Comparison of ENCODE assay signal across 26 cellular contexts in the genomic region with DNA sequence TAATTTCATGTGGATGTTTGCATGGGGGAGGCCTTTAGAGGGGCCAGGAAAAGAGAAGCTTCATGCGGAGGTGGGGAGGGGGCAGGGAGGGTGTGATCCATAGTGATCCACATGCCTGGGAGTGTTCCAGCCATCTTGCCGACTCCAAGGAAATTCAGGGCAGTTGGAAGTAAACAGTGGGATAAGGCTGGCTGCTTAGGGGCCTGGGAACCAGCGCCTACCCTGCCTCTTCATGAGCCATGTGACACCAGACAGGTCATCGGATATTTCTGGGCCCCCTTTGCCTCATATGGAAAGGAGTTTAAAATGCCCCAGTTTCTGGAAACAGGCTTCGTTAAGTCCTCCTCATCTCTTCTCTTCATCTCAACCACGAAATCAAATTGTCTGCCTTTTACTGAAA.
"Had no signal": no experiment of that assay in that cellular context is flagged by ENCODE, and none has a peak within 500 bp of the region (broad histone marks: within the 10 kb centered on the region; RNA-seq: fewer than 3 reads in every experiment).

No MANE protein-coding gene starts in this region.

- H3K27me3 ChIP-seq: ovary, right lobe of liver, sigmoid colon, stomach, thyroid gland, tibial nerve, upper lobe of left lung, vagina had no signal

- FAIRE-seq: small intestine, urothelium cell line had no signal

- H3K4me1 ChIP-seq: parathyroid adenoma, psoas muscle, right lobe of liver, sigmoid colon, stomach, thyroid gland, tibial nerve, upper lobe of left lung, vagina had no signal

- H3K9ac ChIP-seq: parathyroid adenoma had no signal

- H3K79me2 ChIP-seq: parathyroid adenoma had no signal

- H3K36me3 ChIP-seq: ovary, right lobe of liver, sigmoid colon, stomach, thoracic aorta, thyroid gland, tibial nerve, upper lobe of left lung, vagina had no signal

- DNase-seq: naive thymus-derived CD4-positive, alpha-beta T cell; natural killer cell; occipital lobe; ovary; posterior cingulate gyrus; psoas muscle; right cardiac atrium; right lobe of liver; sigmoid colon; small intestine; stimulated activated CD4-positive, alpha-beta T cell treated with anti-CD3 and anti-CD28 coated beads, Interleukin-15, amount 100 ng/mL, for 24 hours; stimulated activated CD4-positive, alpha-beta T cell treated with anti-CD3 and anti-CD28 coated beads, Interleukin-2, amount 100 ng/mL, for 24 hours; stimulated activated CD4-positive, alpha-beta T cell treated with anti-CD3 and anti-CD28 coated beads, Interleukin-2, amount 100 ng/mL, for 48 hours; stimulated activated CD4-positive, alpha-beta T cell treated with anti-CD3 and anti-CD28 coated beads, Interleukin-4, amount 100 ng/mL, for 24 hours; stimulated activated naive B cell treated with anti-CD40 and anti-IgM and Interleukin-4, amounts not matched to agents 10 μg/mL and 1 μg/mL and 100 μg/mL, for 72 hours; stimulated activated naive CD4-positive, alpha-beta T cell treated with Interleukin-2 at 50 U/mL for 16 hours; stomach; thyroid gland; trophoblast cell; upper lobe of left lung had no signal

- H2AFZ ChIP-seq: parathyroid adenoma had no signal

- H3K4me3 ChIP-seq: ovary, psoas muscle, right lobe of liver, sigmoid colon, stomach, thoracic aorta, thyroid gland, tibial nerve, upper lobe of left lung, vagina had no signal

- ATAC-seq: naive thymus-derived CD4-positive, alpha-beta T cell; natural killer cell; psoas muscle; right cardiac atrium; right lobe of liver; stimulated activated effector memory CD8-positive, alpha-beta T cell treated with anti-CD3 and anti-CD28 coated beads, Interleukin-12 subunit alpha, Interleukin-12 subunit beta, amount 100 ng/mL, for 72 hours; stimulated activated naive B cell treated with anti-CD40 and anti-IgM and Interleukin-4, amounts not matched to agents 10 μg/mL and 1 μg/mL and 100 μg/mL, for 72 hours had no signal

- H3K27ac ChIP-seq: ovary, parathyroid adenoma, psoas muscle, right lobe of liver, sigmoid colon, stomach, thoracic aorta, thyroid gland, tibial nerve, upper lobe of left lung, vagina had no signal

- H3K9me3 ChIP-seq: ovary, right lobe of liver, sigmoid colon, thoracic aorta, thyroid gland, upper lobe of left lung, vagina had no signal
